Comparison of ENCODE assay signal across 10 cellular contexts in genomic region chr10:7826971-7827370, GRCh38. TPM values are rescaled to one million over a fixed set of nuclear protein-coding genes. Genes with fewer than 3 reads are reported as not detected.
DNase-seq lines count a peak whose midpoint lies in the region; ATAC-seq and TF ChIP-seq lines count a peak whose summit lies in the region.
"Had no signal": no experiment of that assay in that cellular context is flagged by ENCODE, and none has a peak within 500 bp of the region (broad histone marks: within the 10 kb centered on the region; RNA-seq: fewer than 3 reads in every experiment).

No MANE protein-coding gene starts in this region.

- H3K9me3 Mint-ChIP-seq in chondrocyte (ENCODE audit: low read depth) (no peaks in the 10 kb centered on the region), nephron progenitor cell (peaks cover 11% of the 10 kb centered on the region)
- H3K9me3 Mint-ChIP-seq in activated CD8-positive, alpha-beta memory T cell treated with anti-CD3 and anti-CD28 coated beads, Interleukin-2, amount 10 ng/mL, durations not matched to agents 7 days and 5 days (ENCODE audit: low read depth): no peaks in the 10 kb centered on the region

- CTCF ChIA-PET in activated CD8-positive, alpha-beta memory T cell treated with anti-CD3 and anti-CD28 coated beads, Interleukin-2, amount 10 ng/mL, durations not matched to agents 7 days and 5 days (lab: Charles Lee): no interaction called here

- H3K36me3 Mint-ChIP-seq in chondrocyte (ENCODE audit: low read depth) (peaks cover 13% of the 10 kb centered on the region), nephron progenitor cell (ENCODE audit: low read depth) (peaks cover 55% of the 10 kb centered on the region)
- H3K36me3 Mint-ChIP-seq in activated CD8-positive, alpha-beta memory T cell treated with anti-CD3 and anti-CD28 coated beads, Interleukin-2, amount 10 ng/mL, durations not matched to agents 7 days and 5 days: peaks cover 25% of the 10 kb centered on the region

- H3K27ac Mint-ChIP-seq in chondrocyte (ENCODE audit: unreplicated experiment) (peak overlapping the region; percentile 57), nephron progenitor cell (peak overlapping the region; percentile 10)
- no peak overlapping the region for H3K27ac Mint-ChIP-seq in activated CD8-positive, alpha-beta memory T cell treated with anti-CD3 and anti-CD28 coated beads, Interleukin-2, amount 10 ng/mL, durations not matched to agents 7 days and 5 days

- DNase-seq in ELF-1 (ENCODE audit: low read depth, low spot score) (peak; percentile 31), LHCN-M2 (ENCODE audit: low read depth) (peak; percentile 50), chondrocyte (ENCODE audit: low spot score) (no peak), nephron progenitor cell (no peak), DMS114 treated with DMSO at 0.1 percent for 48 hours (lab: John Stamatoyannopoulos, UW; ENCODE audit: unreplicated experiment) (no peak)
- no peak for DNase-seq in activated CD8-positive, alpha-beta memory T cell treated with anti-CD3 and anti-CD28 coated beads, Interleukin-2, amount 10 ng/mL, durations not matched to agents 7 days and 5 days
- DNase-seq: activated gamma-delta T cell; Karpas-422; NK-92 treated with Interleukin-12 subunit alpha and Interleukin-12 subunit beta, amount 100 ng/mL, for 24 hours had no signal

- ATAC-seq in activated CD8-positive, alpha-beta memory T cell treated with anti-CD3 and anti-CD28 coated beads, Interleukin-2, amount 10 ng/mL, durations not matched to agents 7 days and 5 days: no peak
- ATAC-seq in HG02973 (IDR thresholded peaks at IDR 0.05; ENCODE audit: unreplicated experiment): no peak

- H3K4me1 Mint-ChIP-seq in chondrocyte (ENCODE audit: low read depth): peaks cover 14% of the 10 kb centered on the region
- peaks cover 9% of the 10 kb centered on the region for H3K4me1 Mint-ChIP-seq in nephron progenitor cell
- H3K4me1 Mint-ChIP-seq in activated CD8-positive, alpha-beta memory T cell treated with anti-CD3 and anti-CD28 coated beads, Interleukin-2, amount 10 ng/mL, durations not matched to agents 7 days and 5 days: peaks cover 1% of the 10 kb centered on the region

- TF ChIP-seq CTCF in chondrocyte (IDR thresholded peaks at IDR 0.05): peak; percentile 38
- TF ChIP-seq CTCF in nephron progenitor cell (IDR thresholded peaks at IDR 0.05): no peak

- H3K27me3 Mint-ChIP-seq in chondrocyte (ENCODE audit: low read depth) (no peaks in the 10 kb centered on the region), nephron progenitor cell (ENCODE audit: low read depth, poor library complexity) (no peaks in the 10 kb centered on the region)
- no peaks in the 10 kb centered on the region for H3K27me3 Mint-ChIP-seq in activated CD8-positive, alpha-beta memory T cell treated with anti-CD3 and anti-CD28 coated beads, Interleukin-2, amount 10 ng/mL, durations not matched to agents 7 days and 5 days

- no peak overlapping the region for H3K4me3 Mint-ChIP-seq in chondrocyte (ENCODE audit: unreplicated experiment)
- H3K4me3 Mint-ChIP-seq in nephron progenitor cell: no peak overlapping the region
- H3K4me3 Mint-ChIP-seq in activated CD8-positive, alpha-beta memory T cell treated with anti-CD3 and anti-CD28 coated beads, Interleukin-2, amount 10 ng/mL, durations not matched to agents 7 days and 5 days: no peak overlapping the region

RNA-seq across cellular contexts. Expression of gene TAF3, which starts 8.7 kb away (rescaled TPM):
- total RNA-seq in LHCN-M2 (2014; rRNA removed) (3.3 and 3.4 TPM in 2 replicates), chondrocyte (6.2 to 8.6 TPM (median 7.2 TPM) in 3 replicates)
- polyA plus RNA-seq in LHCN-M2 (2012): 4.0 TPM
- 10 to 100 TPM; 15.6 to 15.8 TPM for total RNA-seq in activated CD8-positive, alpha-beta memory T cell treated with anti-CD3 and anti-CD28 coated beads, Interleukin-2, amount 10 ng/mL, durations not matched to agents 7 days and 5 days

RNA-seq across cellular contexts. Expression of gene ATP5F1C, which starts 39.0 kb away (rescaled TPM):
- total RNA-seq in LHCN-M2 (2014; rRNA removed): 301 and 304 TPM in 2 replicates
- 227 TPM for polyA plus RNA-seq in LHCN-M2 (2012)
- total RNA-seq in chondrocyte: 136 to 157 TPM (median 136 TPM) in 3 replicates
- total RNA-seq in activated CD8-positive, alpha-beta memory T cell treated with anti-CD3 and anti-CD28 coated beads, Interleukin-2, amount 10 ng/mL, durations not matched to agents 7 days and 5 days: 100 to 1,000 TPM; 285 to 287 TPM

RNA-seq across cellular contexts. Expression of gene KIN, which starts 39.2 kb away (rescaled TPM):
- 11.1 and 12.5 TPM in 2 replicates for total RNA-seq in LHCN-M2 (2014; rRNA removed)
- polyA plus RNA-seq in LHCN-M2 (2012): 5.9 TPM
- total RNA-seq in chondrocyte: 11.3 to 15.6 TPM (median 14.2 TPM) in 3 replicates
- total RNA-seq in activated CD8-positive, alpha-beta memory T cell treated with anti-CD3 and anti-CD28 coated beads, Interleukin-2, amount 10 ng/mL, durations not matched to agents 7 days and 5 days: 10 to 100 TPM; 12.9 to 15.0 TPM

Comparison
In these comparisons a context has a peak if more than half of its experiments do, and no peak if none do; other contexts are left out.
1. DNase-seq: peak in ELF-1 (single experiment) and LHCN-M2 (single experiment); none in chondrocyte (single experiment), nephron progenitor cell (single experiment), DMS114 treated with DMSO at 0.1 percent for 48 hours (single experiment) and activated CD8-positive, alpha-beta memory T cell treated with anti-CD3 and anti-CD28 coated beads, Interleukin-2, amount 10 ng/mL, durations not matched to agents 7 days and 5 days (single experiment).